8 cellular contexts compared by ENCODE assay signal in the genomic region with DNA sequence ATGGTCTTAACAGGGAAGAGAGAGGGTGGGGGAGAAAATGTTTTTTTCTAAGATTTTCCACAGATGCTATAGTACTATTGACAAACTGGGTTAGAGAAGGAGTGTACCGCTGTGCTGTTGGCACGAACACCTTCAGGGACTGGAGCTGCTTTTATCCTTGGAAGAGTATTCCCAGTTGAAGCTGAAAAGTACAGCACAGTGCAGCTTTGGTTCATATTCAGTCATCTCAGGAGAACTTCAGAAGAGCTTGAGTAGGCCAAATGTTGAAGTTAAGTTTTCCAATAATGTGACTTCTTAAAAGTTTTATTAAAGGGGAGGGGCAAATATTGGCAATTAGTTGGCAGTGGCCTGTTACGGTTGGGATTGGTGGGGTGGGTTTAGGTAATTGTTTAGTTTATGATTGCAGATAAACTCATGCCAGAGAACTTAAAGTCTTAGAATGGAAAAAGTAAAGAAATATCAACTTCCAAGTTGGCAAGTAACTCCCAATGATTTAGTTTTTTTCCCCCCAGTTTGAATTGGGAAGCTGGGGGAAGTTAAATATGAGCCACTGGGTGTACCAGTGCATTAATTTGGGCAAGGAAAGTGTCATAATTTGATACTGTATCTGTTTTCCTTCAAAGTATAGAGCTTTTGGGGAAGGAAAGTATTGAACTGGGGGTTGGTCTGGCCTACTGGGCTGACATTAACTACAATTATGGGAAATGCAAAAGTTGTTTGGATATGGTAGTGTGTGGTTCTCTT. TPM values are rescaled to one million over a fixed set of nuclear protein-coding genes. Genes with fewer than 3 reads are reported as not detected.
DNase-seq lines count a peak whose midpoint lies in the region; ATAC-seq and TF ChIP-seq lines count a peak whose summit lies in the region.

No MANE protein-coding gene starts in this region.

- no peaks in the 10 kb centered on the region for H3K27me3 ChIP-seq in endocrine pancreas (ENCODE audit: control insufficient read depth, insufficient read depth, low read length)
- H3K27me3 ChIP-seq in ovary, result no peaks in the 10 kb centered on the region

- H3K9me3 ChIP-seq in endocrine pancreas (ENCODE audit: control insufficient read depth, low read length) (no peaks in the 10 kb centered on the region), ovary (no peaks in the 10 kb centered on the region)

- TF ChIP-seq POLR2A in ovary (IDR thresholded peaks at IDR 0.05), result no peak

- H3K4me3 ChIP-seq in endocrine pancreas (ENCODE audit: control insufficient read depth, insufficient read depth, low read length) (peak overlapping the region; percentile 100), ovary (peak overlapping the region; percentile 82)

- ATAC-seq in GM21526 (IDR thresholded peaks at IDR 0.05; ENCODE audit: low FRiP score, unreplicated experiment) (no peak), GM19455 (IDR thresholded peaks at IDR 0.05; ENCODE audit: unreplicated experiment) (no peak)

- peak overlapping the region; percentile 91 to 94 for H3K27ac ChIP-seq in ovary

- TF ChIP-seq EP300 in ovary (IDR thresholded peaks at IDR 0.05), result no peak

- intact Hi-C loops in ovary (cut with DNase I), result no loop called here

- 0 to 1% (median 1%) methylated on average over 3 of the region's 3 CpGs for WGBS in ovary, 3 donors

- TF ChIP-seq CTCF in ovary (IDR thresholded peaks at IDR 0.05), result no peak

- H3K36me3 ChIP-seq in endocrine pancreas (ENCODE audit: control insufficient read depth, insufficient read depth, low read length), result peaks cover 33% of the 10 kb centered on the region
- H3K36me3 ChIP-seq in ovary, result peaks cover 3% of the 10 kb centered on the region

- H3K9ac ChIP-seq in endocrine pancreas (ENCODE audit: control insufficient read depth, insufficient read depth, low read length), result peak overlapping the region; percentile 98

- DNase-seq in ELR (ENCODE audit: low read depth) (peak; percentile 49), NCI-H2227 (lab: John Stamatoyannopoulos, UW; ENCODE audit: unreplicated experiment) (peak; percentile 33), ovary (peak in 2 of 5 donors; percentile 14 to 33), DMS 273 (lab: John Stamatoyannopoulos, UW; ENCODE audit: unreplicated experiment) (no peak), OCI-M2 (lab: John Stamatoyannopoulos, UW; ENCODE audit: unreplicated experiment) (no peak)

- H3K4me1 ChIP-seq in endocrine pancreas (ENCODE audit: control insufficient read depth, insufficient read depth, low read length), result no peaks in the 10 kb centered on the region
- peaks cover 2% of the 10 kb centered on the region for H3K4me1 ChIP-seq in ovary (ENCODE audit: insufficient read depth)

RNA-seq across cellular contexts. Expression of gene MALAT1, which starts 2.9 kb away (rescaled TPM):
- total RNA-seq in ovary, result over 10,000 TPM in 4 of 7 donors, 1,000 to 10,000 TPM in 3; 4,813 to 13,132 (median 10,519) TPM
- 100 to 1,000 TPM; 396 to 616 TPM for polyA plus RNA-seq in ovary

RNA-seq across cellular contexts. Expression of gene SCYL1, which starts 23.2 kb away (rescaled TPM):
- 100 to 1,000 TPM in 1 of 7 donors, 10 to 100 TPM in 6; 59.0 to 118 (median 96.2) TPM for total RNA-seq in ovary
- polyA plus RNA-seq in ovary, result 10 to 100 TPM; 11.7 to 71.6 TPM

RNA-seq across cellular contexts. Expression of gene LTBP3, which starts 56.5 kb away (rescaled TPM):
- total RNA-seq in ovary, result 100 to 1,000 TPM; 143 to 292 (median 198) TPM
- 100 to 1,000 TPM in 1 of 2 donors, 10 to 100 TPM in 1; 35.9 to 130 TPM for polyA plus RNA-seq in ovary

Comparison
In these comparisons a context has a peak if more than half of its experiments do, and no peak if none do; other contexts are left out.
1. DNase-seq: peak in ELR (single experiment) and NCI-H2227 (single experiment); none in DMS 273 (single experiment) and OCI-M2 (single experiment).